Comparison of ENCODE assay signal across 29 cellular contexts in genomic region chr17:40932608-40933007, GRCh38. TPM values are rescaled to one million over a fixed set of nuclear protein-coding genes. Genes with fewer than 3 reads are reported as not detected.
DNase-seq lines count a peak whose midpoint lies in the region; ATAC-seq and TF ChIP-seq lines count a peak whose summit lies in the region.
"Had no signal": no experiment of that assay in that cellular context is flagged by ENCODE, and none has a peak within 500 bp of the region (broad histone marks: within the 10 kb centered on the region; RNA-seq: fewer than 3 reads in every experiment).

No MANE protein-coding gene starts in this region.

- intact Hi-C loops in vagina (cut with DNase I) (no loop called here), body of pancreas (cut with DNase I) (no loop called here)

- 51% methylated on average over 2 of the region's 2 CpGs; no CpG with 5 or more reads in 1 of the 2 experiments for WGBS in ectodermal cell, 2 experiments
- WGBS in body of pancreas, 2 donors = 42 to 79% methylated on average over 2 of the region's 2 CpGs

- peak; percentile 34; the same call in 1 of the 2 replicates for TF ChIP-seq RAD21 in Ishikawa (IDR thresholded peaks at IDR 0.05; ENCODE audit: low read depth)

- no peak for ATAC-seq in body of pancreas
- ATAC-seq in HG03442 (IDR thresholded peaks at IDR 0.05; ENCODE audit: unreplicated experiment) = no peak
- ATAC-seq: left ventricle myocardium superior; SK-N-SH treated with all-trans-retinoic acid at 6 μM for 48 hours; stimulated activated effector memory CD8-positive, alpha-beta T cell treated with anti-CD3 and anti-CD28 coated beads, Interleukin-12 subunit alpha, Interleukin-12 subunit beta, amount 100 ng/mL, for 72 hours had no signal

- peak; percentile 94 for TF ChIP-seq EP300 in Ishikawa (IDR thresholded peaks at IDR 0.05; ENCODE audit: borderline replicate concordance)

- H3K27ac ChIP-seq in ectodermal cell (ENCODE audit: insufficient read depth, low read depth, low read length, poor library complexity, severe bottlenecking) = peak overlapping the region; percentile 70
- no peak overlapping the region for H3K27ac ChIP-seq in vagina
- H3K27ac ChIP-seq in body of pancreas = no peak overlapping the region
- H3K27ac ChIP-seq: tibial nerve had no signal

- H3K27me3 ChIP-seq in ectodermal cell (ENCODE audit: control insufficient read depth, insufficient read depth, low read length, poor library complexity, severe bottlenecking) (no peaks in the 10 kb centered on the region), vagina (no peaks in the 10 kb centered on the region), body of pancreas (no peaks in the 10 kb centered on the region)
- H3K27me3 ChIP-seq: tibial nerve had no signal

- no peaks in the 10 kb centered on the region for H3K36me3 ChIP-seq in ectodermal cell (ENCODE audit: control insufficient read depth, insufficient read depth, low read length)
- H3K36me3 ChIP-seq in vagina = no peaks in the 10 kb centered on the region
- no peaks in the 10 kb centered on the region for H3K36me3 ChIP-seq in body of pancreas (replicated peaks in 1 of 2; ENCODE audit: insufficient read depth in 1 of 2, low read depth in 2 of 2)
- H3K36me3 ChIP-seq: tibial nerve had no signal

- H3K9me3 ChIP-seq in ectodermal cell (ENCODE audit: control insufficient read depth, low read length) = no peaks in the 10 kb centered on the region
- H3K9me3 ChIP-seq in vagina = no peaks in the 10 kb centered on the region
- H3K9me3 ChIP-seq in body of pancreas = no peaks in the 10 kb centered on the region
- H3K9me3 ChIP-seq: tibial nerve had no signal

- TF ChIP-seq CTCF in retinal pigment epithelial cell (conservative IDR thresholded peaks at IDR 0.05; ENCODE audit: low read depth, low read length) (no peak), vagina (IDR thresholded peaks at IDR 0.05) (no peak), body of pancreas (IDR thresholded peaks at IDR 0.05) (no peak)

- DNase-seq in kidney glomerular epithelial cell (lab: John Stamatoyannopoulos, UW) (peak; percentile 98), retinal pigment epithelial cell (ENCODE audit: low read depth) (peak; percentile 87), vagina (ENCODE audit: extremely low spot score in 2 of 2) (no peak), body of pancreas (no peak), KG1 (lab: John Stamatoyannopoulos, UW) (no peak)
- DNase-seq: activated CD4-positive, alpha-beta T cell treated with anti-CD3 and anti-CD28 coated beads, Interleukin-2, amount 50 U/mL, for 4 hours; activated T-cell treated with anti-CD3 and anti-CD28 coated beads, Interleukin-2, amount 50 U/mL, for 48 hours; cerebellar nuclear complex; H7; hypothalamus; immature natural killer cell; IMR-90; left ventricle myocardium superior; NCI-H1694 treated with DMSO at 0.1 percent for 48 hours; NCI-H2171; NCI-H82 had no signal

- H3K4me3 ChIP-seq in ectodermal cell (ENCODE audit: insufficient read depth, low read depth, low read length) = no peak overlapping the region
- H3K4me3 ChIP-seq in retinal pigment epithelial cell (ENCODE audit: low read length) = no peak overlapping the region
- no peak overlapping the region for H3K4me3 ChIP-seq in vagina
- H3K4me3 ChIP-seq in body of pancreas = no peak overlapping the region
- H3K4me3 ChIP-seq: tibial nerve had no signal

- TF ChIP-seq POLR2A in vagina (IDR thresholded peaks at IDR 0.05) = no peak
- no peak for TF ChIP-seq POLR2A in body of pancreas (IDR thresholded peaks at IDR 0.05)

- H3K4me1 ChIP-seq in ectodermal cell (ENCODE audit: control insufficient read depth, insufficient read depth, low read length) = peaks cover 16% of the 10 kb centered on the region
- no peaks in the 10 kb centered on the region for H3K4me1 ChIP-seq in vagina
- H3K4me1 ChIP-seq in body of pancreas = peaks cover 8% of the 10 kb centered on the region
- H3K4me1 ChIP-seq: tibial nerve had no signal

TF ChIP-seq in Ishikawa, 13 proteins besides CTCF, POLR2A, EP300 and RAD21:
- peak; percentile 47; the same call in 1 of the 2 replicates for TF ChIP-seq YY1 (IDR thresholded peaks at IDR 0.05; ENCODE audit: low read depth)
- TF ChIP-seq TEAD4 (IDR thresholded peaks at IDR 0.05) = peak; percentile 97
- no peak for TF ChIP-seq EGR1 (IDR thresholded peaks at IDR 0.05)
- TF ChIP-seq, protein P1, sequence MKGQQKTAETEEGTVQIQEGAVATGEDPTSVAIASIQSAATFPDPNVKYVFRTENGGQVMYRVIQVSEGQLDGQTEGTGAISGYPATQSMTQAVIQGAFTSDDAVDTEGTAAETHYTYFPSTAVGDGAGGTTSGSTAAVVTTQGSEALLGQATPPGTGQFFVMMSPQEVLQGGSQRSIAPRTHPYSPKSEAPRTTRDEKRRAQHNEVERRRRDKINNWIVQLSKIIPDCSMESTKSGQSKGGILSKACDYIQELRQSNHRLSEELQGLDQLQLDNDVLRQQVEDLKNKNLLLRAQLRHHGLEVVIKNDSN (IDR thresholded peaks at IDR 0.05) = no peak
- no peak for TF ChIP-seq CREB1 (IDR thresholded peaks at IDR 0.05; ENCODE audit: low read depth)
- no peak for TF ChIP-seq TAF1 (IDR thresholded peaks at IDR 0.05; ENCODE audit: low read depth)
- TF ChIP-seq, protein P2, sequence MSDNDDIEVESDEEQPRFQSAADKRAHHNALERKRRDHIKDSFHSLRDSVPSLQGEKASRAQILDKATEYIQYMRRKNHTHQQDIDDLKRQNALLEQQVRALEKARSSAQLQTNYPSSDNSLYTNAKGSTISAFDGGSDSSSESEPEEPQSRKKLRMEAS (IDR thresholded peaks at IDR 0.05) = peak; percentile 41; the same call in 1 of the 2 replicates
- TF ChIP-seq TCF12 (IDR thresholded peaks at IDR 0.05; ENCODE audit: low read depth) = peak; percentile 93
- TF ChIP-seq NFIC (IDR thresholded peaks at IDR 0.05) = peak; percentile 83
- no peak for TF ChIP-seq ZBTB7A (IDR thresholded peaks at IDR 0.05; ENCODE audit: low read depth)
- TF ChIP-seq, protein P3, sequence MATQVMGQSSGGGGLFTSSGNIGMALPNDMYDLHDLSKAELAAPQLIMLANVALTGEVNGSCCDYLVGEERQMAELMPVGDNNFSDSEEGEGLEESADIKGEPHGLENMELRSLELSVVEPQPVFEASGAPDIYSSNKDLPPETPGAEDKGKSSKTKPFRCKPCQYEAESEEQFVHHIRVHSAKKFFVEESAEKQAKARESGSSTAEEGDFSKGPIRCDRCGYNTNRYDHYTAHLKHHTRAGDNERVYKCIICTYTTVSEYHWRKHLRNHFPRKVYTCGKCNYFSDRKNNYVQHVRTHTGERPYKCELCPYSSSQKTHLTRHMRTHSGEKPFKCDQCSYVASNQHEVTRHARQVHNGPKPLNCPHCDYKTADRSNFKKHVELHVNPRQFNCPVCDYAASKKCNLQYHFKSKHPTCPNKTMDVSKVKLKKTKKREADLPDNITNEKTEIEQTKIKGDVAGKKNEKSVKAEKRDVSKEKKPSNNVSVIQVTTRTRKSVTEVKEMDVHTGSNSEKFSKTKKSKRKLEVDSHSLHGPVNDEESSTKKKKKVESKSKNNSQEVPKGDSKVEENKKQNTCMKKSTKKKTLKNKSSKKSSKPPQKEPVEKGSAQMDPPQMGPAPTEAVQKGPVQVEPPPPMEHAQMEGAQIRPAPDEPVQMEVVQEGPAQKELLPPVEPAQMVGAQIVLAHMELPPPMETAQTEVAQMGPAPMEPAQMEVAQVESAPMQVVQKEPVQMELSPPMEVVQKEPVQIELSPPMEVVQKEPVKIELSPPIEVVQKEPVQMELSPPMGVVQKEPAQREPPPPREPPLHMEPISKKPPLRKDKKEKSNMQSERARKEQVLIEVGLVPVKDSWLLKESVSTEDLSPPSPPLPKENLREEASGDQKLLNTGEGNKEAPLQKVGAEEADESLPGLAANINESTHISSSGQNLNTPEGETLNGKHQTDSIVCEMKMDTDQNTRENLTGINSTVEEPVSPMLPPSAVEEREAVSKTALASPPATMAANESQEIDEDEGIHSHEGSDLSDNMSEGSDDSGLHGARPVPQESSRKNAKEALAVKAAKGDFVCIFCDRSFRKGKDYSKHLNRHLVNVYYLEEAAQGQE (IDR thresholded peaks at IDR 0.05; ENCODE audit: low read depth) = no peak
- peak; percentile 85 for TF ChIP-seq FOXM1 (IDR thresholded peaks at IDR 0.05; ENCODE audit: borderline replicate concordance, low read depth)
- peak; percentile 44 for TF ChIP-seq CEBPB (IDR thresholded peaks at IDR 0.05)
TF ChIP-seq in Ishikawa: peak in this region for 7.

RNA-seq across cellular contexts. Expression of gene KRT23, which starts 4.8 kb away (rescaled TPM):
- polyA plus RNA-seq in ectodermal cell (2013, experiment 1 of 4) = 0.43 TPM
- polyA plus RNA-seq in ectodermal cell (2013, experiment 2 of 4) = 0.28 TPM
- polyA plus RNA-seq in ectodermal cell (2013, experiment 3 of 4) = not detected
- polyA plus RNA-seq in ectodermal cell (2013, experiment 4 of 4) = not detected
- total RNA-seq in vagina (0.98 TPM), body of pancreas (1 to 10 TPM; 2.3 to 9.6 TPM)
- total RNA-seq: dermis microvascular lymphatic vessel endothelial cell, endothelial cell of umbilical vein, G401, H7, left ventricle myocardium superior, myocyte, tibial nerve had no signal
- polyA plus RNA-seq: endothelial cell of umbilical vein, immature natural killer cell had no signal

RNA-seq across cellular contexts. Expression of gene KRT39, which starts 34.1 kb away (rescaled TPM):
- polyA plus RNA-seq in ectodermal cell (2013, experiment 1 of 4) = not detected
- polyA plus RNA-seq in ectodermal cell (2013, experiment 2 of 4) = not detected
- polyA plus RNA-seq in ectodermal cell (2013, experiment 3 of 4) = not detected
- polyA plus RNA-seq in ectodermal cell (2013, experiment 4 of 4) = not detected
- total RNA-seq in vagina = not detected
- not detected for total RNA-seq in body of pancreas
- total RNA-seq: dermis microvascular lymphatic vessel endothelial cell, endothelial cell of umbilical vein, G401, H7, IMR-90, left ventricle myocardium superior, myocyte, NCI-H460, progenitor cell of endocrine pancreas, tibial nerve had no signal
- polyA plus RNA-seq: BJ, endothelial cell of umbilical vein, immature natural killer cell had no signal

RNA-seq across cellular contexts. Expression of gene KRT20, which starts 47.6 kb away (rescaled TPM):
- not detected for polyA plus RNA-seq in ectodermal cell (2013, experiment 1 of 4)
- not detected for polyA plus RNA-seq in ectodermal cell (2013, experiment 2 of 4)
- not detected for polyA plus RNA-seq in ectodermal cell (2013, experiment 3 of 4)
- polyA plus RNA-seq in ectodermal cell (2013, experiment 4 of 4) = not detected
- total RNA-seq in vagina (not detected), body of pancreas (not detected)
- total RNA-seq: dermis microvascular lymphatic vessel endothelial cell, endothelial cell of umbilical vein, G401, H7, IMR-90, left ventricle myocardium superior, myocyte, NCI-H460, progenitor cell of endocrine pancreas, tibial nerve had no signal
- polyA plus RNA-seq: BJ, endothelial cell of umbilical vein, immature natural killer cell, IMR-90 had no signal

RNA-seq across cellular contexts. Expression of gene KRT40, which starts 51.5 kb away (rescaled TPM):
- polyA plus RNA-seq in ectodermal cell (2013, experiment 1 of 4) = not detected
- not detected for polyA plus RNA-seq in ectodermal cell (2013, experiment 2 of 4)
- polyA plus RNA-seq in ectodermal cell (2013, experiment 3 of 4) = not detected
- not detected for polyA plus RNA-seq in ectodermal cell (2013, experiment 4 of 4)
- total RNA-seq in vagina = not detected
- total RNA-seq in body of pancreas = 1 to 10 TPM in 1 of 2 donors, not detected in 1; 1.6 TPM
- total RNA-seq: dermis microvascular lymphatic vessel endothelial cell, endothelial cell of umbilical vein, G401, H7, IMR-90, left ventricle myocardium superior, myocyte, NCI-H460, progenitor cell of endocrine pancreas, tibial nerve had no signal
- polyA plus RNA-seq: BJ, endothelial cell of umbilical vein, immature natural killer cell, IMR-90 had no signal

Comparison
In these comparisons a context has a peak if more than half of its experiments do, and no peak if none do; other contexts are left out.
1. DNase-seq: peak in kidney glomerular epithelial cell (single experiment) and retinal pigment epithelial cell (single experiment); none in vagina (0 of 2), body of pancreas (0 of 4) and KG1 (single experiment).